Comparison of ENCODE assay signal across 9 cellular contexts in genomic region chr15:51121118-51121517, GRCh38. TPM values are rescaled to one million over a fixed set of nuclear protein-coding genes. Genes with fewer than 3 reads are reported as not detected.
DNase-seq lines count a peak whose midpoint lies in the region; ATAC-seq, FAIRE-seq and TF ChIP-seq lines count a peak whose summit lies in the region.
"Had no signal": no experiment of that assay in that cellular context is flagged by ENCODE, and none has a peak within 500 bp of the region (broad histone marks: within the 10 kb centered on the region; RNA-seq: fewer than 3 reads in every experiment).

No MANE protein-coding gene starts in this region.

- H3K79me2 ChIP-seq in neural progenitor cell (ENCODE audit: low read depth): no peaks in the 10 kb centered on the region

- H3K4me1 Mint-ChIP-seq in neural progenitor cell: peaks cover 13% of the 10 kb centered on the region

- H3K9me3 Mint-ChIP-seq in neural progenitor cell: peaks cover 6% of the 10 kb centered on the region

- no peaks in the 10 kb centered on the region for H3K36me3 Mint-ChIP-seq in neural progenitor cell

- H3K4me1 ChIP-seq in neural progenitor cell (no peaks in the 10 kb centered on the region), vagina (no peaks in the 10 kb centered on the region)

- H2AFZ ChIP-seq in neural progenitor cell (replicated peaks): no peak overlapping the region

- H3K27ac Mint-ChIP-seq in neural progenitor cell: no peak overlapping the region

- TF ChIP-seq CTCF in NB4 (IDR thresholded peaks at IDR 0.05; ENCODE audit: low read depth, low read length): no peak
- peak; percentile 18 for TF ChIP-seq CTCF in bronchial epithelial cell (IDR thresholded peaks at IDR 0.05; ENCODE audit: insufficient read depth, low read length, severe bottlenecking)
- no peak for TF ChIP-seq CTCF in neural progenitor cell (IDR thresholded peaks at IDR 0.05)
- TF ChIP-seq CTCF in vagina (IDR thresholded peaks at IDR 0.05): no peak

- no peak for TF ChIP-seq POLR2A in NB4 (IDR thresholded peaks at IDR 0.05; ENCODE audit: extremely low read depth, insufficient read length)
- TF ChIP-seq POLR2A in vagina (IDR thresholded peaks at IDR 0.05): no peak

- H3K36me3 ChIP-seq in bronchial epithelial cell (ENCODE audit: control insufficient read depth, insufficient read depth, low read length) (no peaks in the 10 kb centered on the region), neural progenitor cell (no peaks in the 10 kb centered on the region), vagina (no peaks in the 10 kb centered on the region)
- H3K36me3 ChIP-seq: heart right ventricle had no signal

- no peaks in the 10 kb centered on the region for H4K20me1 ChIP-seq in neural progenitor cell (ENCODE audit: low read depth)

- H3F3A ChIP-seq in neural progenitor cell (ENCODE audit: low read depth): no peaks in the 10 kb centered on the region

- peak; percentile 96 for DNase-seq in ELR (ENCODE audit: low read depth)
- DNase-seq in NB4 (ENCODE audit: low read depth): peak; percentile 89
- peak; percentile 96 for DNase-seq in bronchial epithelial cell (ENCODE audit: low read depth)
- peak; percentile 15 for DNase-seq in neural progenitor cell (ENCODE audit: low spot score)
- no peak for DNase-seq in vagina (ENCODE audit: extremely low spot score in 2 of 2)
- DNase-seq in NCI-H2107 treated with DMSO at 0.1 percent for 48 hours (lab: John Stamatoyannopoulos, UW; ENCODE audit: unreplicated experiment): no peak
- no peak for DNase-seq in activated CD4-positive, alpha-beta T cell treated with anti-CD3 and anti-CD28 coated beads, Interleukin-2, amount 50 U/mL, for 1 hour
- DNase-seq: heart right ventricle had no signal

- no peaks in the 10 kb centered on the region for H3K27me3 ChIP-seq in bronchial epithelial cell (ENCODE audit: control insufficient read depth, insufficient read depth, low read length)
- no peaks in the 10 kb centered on the region for H3K27me3 ChIP-seq in neural progenitor cell
- H3K27me3 ChIP-seq in vagina: no peaks in the 10 kb centered on the region
- H3K27me3 ChIP-seq: heart right ventricle had no signal

- no peak overlapping the region for H3K4me3 Mint-ChIP-seq in neural progenitor cell

- no peaks in the 10 kb centered on the region for H3K27me3 Mint-ChIP-seq in neural progenitor cell (ENCODE audit: insufficient read depth, low read depth)

- H3K4me2 ChIP-seq in neural progenitor cell: no peak overlapping the region

- no peak overlapping the region for H3K4me3 ChIP-seq in NB4 (ENCODE audit: low read depth, low read length)
- no peak overlapping the region for H3K4me3 ChIP-seq in bronchial epithelial cell (ENCODE audit: low read depth, low read length)
- no peak overlapping the region for H3K4me3 ChIP-seq in neural progenitor cell
- no peak overlapping the region for H3K4me3 ChIP-seq in vagina
- H3K4me3 ChIP-seq: heart right ventricle had no signal

- peak; percentile 73 for FAIRE-seq in bronchial epithelial cell (lab: Jason Lieb, UNC)

- H3K9me3 ChIP-seq in neural progenitor cell (ENCODE audit: low read depth): no peaks in the 10 kb centered on the region
- no peaks in the 10 kb centered on the region for H3K9me3 ChIP-seq in vagina

- no peak for ATAC-seq in HG02588 (IDR thresholded peaks at IDR 0.05; ENCODE audit: unreplicated experiment)

- no peak overlapping the region for H3K9ac ChIP-seq in neural progenitor cell

- intact Hi-C loops in vagina (cut with DNase I): no loop called here

- no peak overlapping the region for H3K27ac ChIP-seq in neural progenitor cell
- H3K27ac ChIP-seq in vagina: no peak overlapping the region
- H3K27ac ChIP-seq: heart right ventricle had no signal

RNA-seq across cellular contexts. Expression of gene TNFAIP8L3, which starts 26.4 kb away (rescaled TPM):
- total RNA-seq in bronchial epithelial cell (5.0 and 7.6 TPM in 2 replicates), neural progenitor cell (ENCODE audit: low replicate concordance) (not detected in 2 replicates), vagina (21.9 TPM)

Comparison
In these comparisons a context has a peak if more than half of its experiments do, and no peak if none do; other contexts are left out.
1. DNase-seq: peak in ELR (single experiment), NB4 (single experiment), bronchial epithelial cell (single experiment) and neural progenitor cell (single experiment); none in vagina (0 of 2), NCI-H2107 treated with DMSO at 0.1 percent for 48 hours (single experiment) and activated CD4-positive, alpha-beta T cell treated with anti-CD3 and anti-CD28 coated beads, Interleukin-2, amount 50 U/mL, for 1 hour (single experiment).